12 cellular contexts compared by ENCODE assay signal in genomic region chr7:150736864-150737263, GRCh38. TPM values are rescaled to one million over a fixed set of nuclear protein-coding genes. Genes with fewer than 3 reads are reported as not detected.
DNase-seq lines count a peak whose midpoint lies in the region; ATAC-seq and TF ChIP-seq lines count a peak whose summit lies in the region.
"Had no signal": no experiment of that assay in that cellular context is flagged by ENCODE, and none has a peak within 500 bp of the region (broad histone marks: within the 10 kb centered on the region; RNA-seq: fewer than 3 reads in every experiment).

No MANE protein-coding gene starts in this region.

- H3K27ac ChIP-seq in adrenal gland (peak overlapping the region in 3 of 5 donors; percentile 66 to 87 (median 69)), sigmoid colon (peak overlapping the region; percentile 11 to 72 (median 46))
- H3K27ac ChIP-seq: KMS-11 had no signal

- H3K36me3 ChIP-seq in adrenal gland (replicated peaks in 1 of 2) (no peaks in the 10 kb centered on the region), sigmoid colon (no peaks in the 10 kb centered on the region)

- H3K9me3 ChIP-seq in adrenal gland (replicated peaks in 1 of 3) (no peaks in the 10 kb centered on the region), sigmoid colon (no peaks in the 10 kb centered on the region)

- H3K4me3 ChIP-seq in GM12875 (ENCODE audit: low read depth, low read length) = peak overlapping the region; percentile 76
- H3K4me3 ChIP-seq in adrenal gland = peak overlapping the region in 1 of 4 donors; percentile 38
- peak overlapping the region in 3 of 4 donors; percentile 32 to 45 (median 40) for H3K4me3 ChIP-seq in sigmoid colon

- DNase-seq in adrenal gland (no peak), sigmoid colon (no peak), iPS-NIHi11 (ENCODE audit: low spot score) (no peak), NCI-H1048 (lab: John Stamatoyannopoulos, UW) (no peak)
- DNase-seq: H7, trophoblast cell had no signal

- no peak for TF ChIP-seq POLR2A in adrenal gland (IDR thresholded peaks at IDR 0.05)
- no peak for TF ChIP-seq POLR2A in sigmoid colon (IDR thresholded peaks at IDR 0.05)

- TF ChIP-seq CTCF in GM12875 (IDR thresholded peaks at IDR 0.05; ENCODE audit: borderline replicate concordance, insufficient read depth, low read depth, low read length) (no peak), adrenal gland (IDR thresholded peaks at IDR 0.05) (no peak), sigmoid colon (IDR thresholded peaks at IDR 0.05) (no peak)

- ATAC-seq in GM21447 (IDR thresholded peaks at IDR 0.05; ENCODE audit: unreplicated experiment) = peak; percentile 14
- no peak for ATAC-seq in HG02973 (IDR thresholded peaks at IDR 0.05; ENCODE audit: unreplicated experiment)
- ATAC-seq in HG03095 (IDR thresholded peaks at IDR 0.05; ENCODE audit: unreplicated experiment) = no peak

- H3K27me3 ChIP-seq in adrenal gland (no peaks in the 10 kb centered on the region), sigmoid colon (no peaks in the 10 kb centered on the region)

- WGBS in adrenal gland, 4 donors = 31 to 50% (median 49%) methylated on average over 4 of the region's 4 CpGs; no CpG with 5 or more reads in 1 of the 4 donors
- WGBS in sigmoid colon, 2 donors = 64 to 82% methylated on average over 4 of the region's 4 CpGs

- H3K4me1 ChIP-seq in adrenal gland (replicated peaks in 1 of 2) = no peaks in the 10 kb centered on the region
- no peaks in the 10 kb centered on the region for H3K4me1 ChIP-seq in sigmoid colon

- intact Hi-C loops in adrenal gland (cut with DNase I) = no loop called here
- intact Hi-C loops in sigmoid colon (cut with DNase I) = no loop called here

- TF ChIP-seq EP300 in sigmoid colon (IDR thresholded peaks at IDR 0.05) = no peak

RNA-seq across cellular contexts. Expression of gene GIMAP5, which starts 0.4 kb away (rescaled TPM):
- 10 to 100 TPM in 7 of 8 donors, 1 to 10 TPM in 1; 7.9 to 65.0 (median 19.2) TPM for total RNA-seq in adrenal gland
- 10 to 100 TPM; 13.2 to 32.9 (median 29.7) TPM for polyA plus RNA-seq in adrenal gland
- 10 to 100 TPM; 17.2 to 30.7 (median 18.5) TPM for total RNA-seq in sigmoid colon
- 10 to 100 TPM in 1 of 3 donors, 1 to 10 TPM in 2; 7.9 to 39.4 (median 9.6) TPM for polyA plus RNA-seq in sigmoid colon
- total RNA-seq: H7, OCI-LY7 had no signal

RNA-seq across cellular contexts. Expression of gene GIMAP1, which starts 20.5 kb away (rescaled TPM):
- total RNA-seq in adrenal gland (10 to 100 TPM in 1 of 8 donors, 1 to 10 TPM in 7; 2.4 to 11.2 (median 7.9) TPM), sigmoid colon (1 to 10 TPM; 3.7 to 6.4 (median 5.1) TPM)
- polyA plus RNA-seq in adrenal gland (1 to 10 TPM; 1.5 to 4.7 (median 4.2) TPM), sigmoid colon (10 to 100 TPM in 1 of 3 donors, 1 to 10 TPM in 2; 1.6 to 10.3 (median 1.8) TPM)
- total RNA-seq: H7, OCI-LY7 had no signal

RNA-seq across cellular contexts. Expression of gene GIMAP2, which starts 51.4 kb away (rescaled TPM):
- 10 to 100 TPM in 7 of 8 donors, 1 to 10 TPM in 1; 8.1 to 23.6 (median 15.5) TPM for total RNA-seq in adrenal gland
- polyA plus RNA-seq in adrenal gland = 10 to 100 TPM in 1 of 3 donors, 1 to 10 TPM in 2; 5.2 to 10.9 (median 7.8) TPM
- total RNA-seq in sigmoid colon = 10 to 100 TPM in 2 of 4 donors, 1 to 10 TPM in 2; 9.2 to 16.4 (median 9.9) TPM
- polyA plus RNA-seq in sigmoid colon = 10 to 100 TPM in 1 of 3 donors, 1 to 10 TPM in 2; 5.1 to 24.9 (median 6.6) TPM
- total RNA-seq: H7, OCI-LY7 had no signal
